9 cellular contexts compared by ENCODE assay signal in genomic region chr1:9753121-9753531, GRCh38.
DNase-seq lines count a peak whose midpoint lies in the region; ATAC-seq, FAIRE-seq and TF ChIP-seq lines count a peak whose summit lies in the region.
"Had no signal": no experiment of that assay in that cellular context is flagged by ENCODE, and none has a peak within 500 bp of the region (broad histone marks: within the 10 kb centered on the region; RNA-seq: fewer than 3 reads in every experiment).

No MANE protein-coding gene starts in this region.

- peak; percentile 90 for ATAC-seq in SK-N-SH treated with all-trans-retinoic acid at 6 μM for 48 hours
- ATAC-seq in GM21515 (IDR thresholded peaks at IDR 0.05; ENCODE audit: unreplicated experiment) = no peak
- ATAC-seq: gastroesophageal sphincter, mucosa of descending colon had no signal

- no peak for FAIRE-seq in H54 (lab: Jason Lieb, UNC)

- no peak for TF ChIP-seq POLR2A in H54 (IDR thresholded peaks at IDR 0.05; ENCODE audit: low read depth, low read length)

- DNase-seq in H54 (ENCODE audit: insufficient read length, low spot score) (peak; percentile 51), fibroblast of the conjunctiva (ENCODE audit: low read depth) (peak; percentile 61), smooth muscle cell of the brain vasculature (ENCODE audit: low read depth, low spot score) (peak; percentile 45), NCI-H1436 (lab: John Stamatoyannopoulos, UW) (no peak), NCI-H2029 treated with DMSO at 0.1 percent for 48 hours (lab: John Stamatoyannopoulos, UW) (no peak)
- DNase-seq: mucosa of descending colon had no signal

TF ChIP-seq in SK-N-SH treated with all-trans-retinoic acid at 6 μM for 48 hours, 23 proteins besides CTCF, POLR2A, EP300 and RAD21:
- TF ChIP-seq ESRRG (CRISPR knock-in tag; IDR thresholded peaks at IDR 0.05) = no peak
- no peak for TF ChIP-seq ISL1 (CRISPR knock-in tag; IDR thresholded peaks at IDR 0.05)
- TF ChIP-seq ZNF8 (CRISPR knock-in tag; IDR thresholded peaks at IDR 0.05) = no peak
- TF ChIP-seq ZNF565 (CRISPR knock-in tag; conservative IDR thresholded peaks at IDR 0.05; ENCODE audit: low read depth) = no peak
- no peak for TF ChIP-seq TOX (CRISPR knock-in tag; IDR thresholded peaks at IDR 0.05; ENCODE audit: borderline replicate concordance)
- TF ChIP-seq PATZ1 (CRISPR knock-in tag; IDR thresholded peaks at IDR 0.05; ENCODE audit: borderline replicate concordance) = no peak
- TF ChIP-seq, protein P1, sequence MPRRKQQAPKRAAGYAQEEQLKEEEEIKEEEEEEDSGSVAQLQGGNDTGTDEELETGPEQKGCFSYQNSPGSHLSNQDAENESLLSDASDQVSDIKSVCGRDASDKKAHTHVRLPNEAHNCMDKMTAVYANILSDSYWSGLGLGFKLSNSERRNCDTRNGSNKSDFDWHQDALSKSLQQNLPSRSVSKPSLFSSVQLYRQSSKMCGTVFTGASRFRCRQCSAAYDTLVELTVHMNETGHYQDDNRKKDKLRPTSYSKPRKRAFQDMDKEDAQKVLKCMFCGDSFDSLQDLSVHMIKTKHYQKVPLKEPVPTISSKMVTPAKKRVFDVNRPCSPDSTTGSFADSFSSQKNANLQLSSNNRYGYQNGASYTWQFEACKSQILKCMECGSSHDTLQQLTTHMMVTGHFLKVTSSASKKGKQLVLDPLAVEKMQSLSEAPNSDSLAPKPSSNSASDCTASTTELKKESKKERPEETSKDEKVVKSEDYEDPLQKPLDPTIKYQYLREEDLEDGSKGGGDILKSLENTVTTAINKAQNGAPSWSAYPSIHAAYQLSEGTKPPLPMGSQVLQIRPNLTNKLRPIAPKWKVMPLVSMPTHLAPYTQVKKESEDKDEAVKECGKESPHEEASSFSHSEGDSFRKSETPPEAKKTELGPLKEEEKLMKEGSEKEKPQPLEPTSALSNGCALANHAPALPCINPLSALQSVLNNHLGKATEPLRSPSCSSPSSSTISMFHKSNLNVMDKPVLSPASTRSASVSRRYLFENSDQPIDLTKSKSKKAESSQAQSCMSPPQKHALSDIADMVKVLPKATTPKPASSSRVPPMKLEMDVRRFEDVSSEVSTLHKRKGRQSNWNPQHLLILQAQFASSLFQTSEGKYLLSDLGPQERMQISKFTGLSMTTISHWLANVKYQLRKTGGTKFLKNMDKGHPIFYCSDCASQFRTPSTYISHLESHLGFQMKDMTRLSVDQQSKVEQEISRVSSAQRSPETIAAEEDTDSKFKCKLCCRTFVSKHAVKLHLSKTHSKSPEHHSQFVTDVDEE (CRISPR knock-in tag; IDR thresholded peaks at IDR 0.05) = no peak
- no peak for TF ChIP-seq ZFP3 (CRISPR knock-in tag; IDR thresholded peaks at IDR 0.05)
- no peak for TF ChIP-seq TCF4 (CRISPR knock-in tag; IDR thresholded peaks at IDR 0.05; ENCODE audit: borderline replicate concordance)
- no peak for TF ChIP-seq PPARA (CRISPR knock-in tag; IDR thresholded peaks at IDR 0.05; ENCODE audit: borderline replicate concordance)
- TF ChIP-seq OSR1 (CRISPR knock-in tag; IDR thresholded peaks at IDR 0.05) = no peak
- TF ChIP-seq ZFP30 (CRISPR knock-in tag; IDR thresholded peaks at IDR 0.05) = no peak
- TF ChIP-seq, protein P2, sequence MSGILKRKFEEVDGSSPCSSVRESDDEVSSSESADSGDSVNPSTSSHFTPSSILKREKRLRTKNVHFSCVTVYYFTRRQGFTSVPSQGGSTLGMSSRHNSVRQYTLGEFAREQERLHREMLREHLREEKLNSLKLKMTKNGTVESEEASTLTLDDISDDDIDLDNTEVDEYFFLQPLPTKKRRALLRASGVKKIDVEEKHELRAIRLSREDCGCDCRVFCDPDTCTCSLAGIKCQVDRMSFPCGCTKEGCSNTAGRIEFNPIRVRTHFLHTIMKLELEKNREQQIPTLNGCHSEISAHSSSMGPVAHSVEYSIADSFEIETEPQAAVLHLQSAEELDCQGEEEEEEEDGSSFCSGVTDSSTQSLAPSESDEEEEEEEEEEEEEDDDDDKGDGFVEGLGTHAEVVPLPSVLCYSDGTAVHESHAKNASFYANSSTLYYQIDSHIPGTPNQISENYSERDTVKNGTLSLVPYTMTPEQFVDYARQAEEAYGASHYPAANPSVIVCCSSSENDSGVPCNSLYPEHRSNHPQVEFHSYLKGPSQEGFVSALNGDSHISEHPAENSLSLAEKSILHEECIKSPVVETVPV (CRISPR knock-in tag; IDR thresholded peaks at IDR 0.05) = no peak
- TF ChIP-seq RARB (CRISPR knock-in tag; IDR thresholded peaks at IDR 0.05) = no peak
- no peak for TF ChIP-seq CSDC2 (CRISPR knock-in tag; IDR thresholded peaks at IDR 0.05)
- no peak for TF ChIP-seq GLIS3 (CRISPR knock-in tag; IDR thresholded peaks at IDR 0.05)
- TF ChIP-seq POU6F1 (CRISPR knock-in tag; IDR thresholded peaks at IDR 0.05; ENCODE audit: borderline replicate concordance, low read depth) = no peak

Comparison
In these comparisons a context has a peak if more than half of its experiments do, and no peak if none do; other contexts are left out.
1. DNase-seq: peak in H54 (single experiment), fibroblast of the conjunctiva (single experiment) and smooth muscle cell of the brain vasculature (single experiment); none in NCI-H1436 (single experiment) and NCI-H2029 treated with DMSO at 0.1 percent for 48 hours (single experiment).